In the genomic region with DNA sequence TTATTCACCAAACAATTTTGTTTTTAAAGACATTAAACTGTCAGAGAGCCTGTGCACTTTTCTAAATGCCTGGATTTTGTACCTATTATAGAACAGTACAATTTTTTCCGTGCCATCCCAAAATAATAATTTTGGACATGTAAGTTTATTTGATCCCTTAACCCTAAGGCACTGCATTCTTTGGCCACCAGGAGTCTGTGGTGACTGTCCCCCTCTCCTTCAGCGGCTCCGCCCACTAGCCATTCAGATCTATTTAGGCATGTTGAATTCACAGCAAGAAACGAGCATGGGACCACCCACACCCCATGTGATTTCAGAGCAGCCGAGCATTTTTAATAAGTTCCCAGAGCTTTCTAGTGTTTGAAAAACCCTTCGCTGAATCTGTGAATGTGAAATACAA, we compare ENCODE assay signal across 1 cellular context.
TF ChIP-seq lines count a peak whose summit lies in the region.

No MANE protein-coding gene starts in this region.

TF ChIP-seq in HepG2, 621 proteins besides CTCF, POLR2A, EP300 and RAD21 (continued from another document):
- TF ChIP-seq SMARCE1 (IDR thresholded peaks at IDR 0.05; ENCODE audit: borderline replicate concordance) (no peak), ZNF761 (CRISPR knock-in tag; conservative IDR thresholded peaks at IDR 0.05) (no peak), KAT8 (CRISPR knock-in tag; IDR thresholded peaks at IDR 0.05) (no peak)
- TF ChIP-seq, protein P1, sequence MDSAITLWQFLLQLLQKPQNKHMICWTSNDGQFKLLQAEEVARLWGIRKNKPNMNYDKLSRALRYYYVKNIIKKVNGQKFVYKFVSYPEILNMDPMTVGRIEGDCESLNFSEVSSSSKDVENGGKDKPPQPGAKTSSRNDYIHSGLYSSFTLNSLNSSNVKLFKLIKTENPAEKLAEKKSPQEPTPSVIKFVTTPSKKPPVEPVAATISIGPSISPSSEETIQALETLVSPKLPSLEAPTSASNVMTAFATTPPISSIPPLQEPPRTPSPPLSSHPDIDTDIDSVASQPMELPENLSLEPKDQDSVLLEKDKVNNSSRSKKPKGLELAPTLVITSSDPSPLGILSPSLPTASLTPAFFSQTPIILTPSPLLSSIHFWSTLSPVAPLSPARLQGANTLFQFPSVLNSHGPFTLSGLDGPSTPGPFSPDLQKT (CRISPR knock-in tag; IDR thresholded peaks at IDR 0.05; ENCODE audit: borderline replicate concordance) = no peak
